Comparison of ENCODE assay signal across 1 cellular context in the genomic region with DNA sequence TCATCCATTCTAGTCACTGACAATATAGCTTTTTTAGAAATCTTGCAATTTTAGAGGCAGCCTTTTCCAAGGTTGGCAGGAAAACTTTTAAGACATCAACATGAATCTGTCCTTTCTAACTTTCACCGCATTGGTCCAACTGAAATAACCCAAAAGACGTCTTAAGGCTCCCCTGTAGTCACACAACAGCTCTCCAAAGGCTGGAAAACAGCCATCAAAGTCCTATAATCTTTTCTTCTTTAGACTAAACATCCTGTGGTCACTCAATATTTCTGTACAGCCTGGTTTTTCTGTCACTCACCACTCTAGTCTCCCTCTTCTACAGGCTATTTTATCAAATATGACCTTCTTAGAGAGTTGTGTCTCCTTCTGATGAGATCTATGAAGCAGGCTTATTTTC.
TF ChIP-seq lines count a peak whose summit lies in the region.

No MANE protein-coding gene starts in this region.

TF ChIP-seq in endothelial cell of umbilical vein, 7 proteins besides CTCF, POLR2A, EP300 and RAD21:
- TF ChIP-seq JUN (IDR thresholded peaks at IDR 0.05; ENCODE audit: borderline replicate concordance, insufficient read depth, insufficient read length, low read depth), result no peak
- no peak for TF ChIP-seq POLR2AphosphoS5 (IDR thresholded peaks at IDR 0.05; ENCODE audit: insufficient read depth, low read depth, low read length)
- TF ChIP-seq MYC (IDR thresholded peaks at IDR 0.05; ENCODE audit: low read depth, low read length), result no peak
